Comparison of ENCODE assay signal across 28 cellular contexts in genomic region chr1:68827261-68827660, GRCh38.
DNase-seq lines count a peak whose midpoint lies in the region; ATAC-seq and TF ChIP-seq lines count a peak whose summit lies in the region.
"Had no signal": no experiment of that assay in that cellular context is flagged by ENCODE, and none has a peak within 500 bp of the region (broad histone marks: within the 10 kb centered on the region; RNA-seq: fewer than 3 reads in every experiment).

No MANE protein-coding gene starts in this region.

- no peaks in the 10 kb centered on the region for H4K20me1 ChIP-seq in SK-N-SH (ENCODE audit: insufficient read depth)
- H4K20me1 ChIP-seq: BLaER1; BLaER1 treated with 17β-estradiol and CSF1 and Interleukin-3, amounts not matched to agents 10 nM and 100 nM had no signal

- 19% methylated on average over 2 of the region's 2 CpGs for WGBS in SK-N-SH (ENCODE audit: low lambda C conversion rate)

- H3K27ac ChIP-seq in SK-N-SH (ENCODE audit: low read depth in 2 of 2, low read length in 1 of 2) = no peak overlapping the region
- H3K27ac ChIP-seq: 22Rv1; A549; BLaER1; BLaER1 treated with 17β-estradiol and CSF1 and Interleukin-3, amounts not matched to agents 10 nM and 100 nM; C4-2B had no signal

- no peak overlapping the region for H2AFZ ChIP-seq in SK-N-SH (ENCODE audit: low read depth)

- no peaks in the 10 kb centered on the region for H3K4me1 ChIP-seq in SK-N-SH (ENCODE audit: control insufficient read depth in 1 of 2, insufficient read depth in 2 of 2, low read depth in 1 of 2, low read length in 1 of 2)
- peaks cover 27% of the 10 kb centered on the region for H3K4me1 ChIP-seq in HAP-1
- H3K4me1 ChIP-seq: A549; BE2C; BLaER1; BLaER1 treated with 17β-estradiol and CSF1 and Interleukin-3, amounts not matched to agents 10 nM and 100 nM; Caco-2 had no signal

- no peak overlapping the region for H3K4me2 ChIP-seq in SK-N-SH
- H3K4me2 ChIP-seq: A549; BLaER1; BLaER1 treated with 17β-estradiol and CSF1 and Interleukin-3, amounts not matched to agents 10 nM and 100 nM had no signal

- in situ Hi-C loops in HAP-1 (cut with MboI; ENCODE audit: low sequenced_read_pairs) = no loop called here

- no peaks in the 10 kb centered on the region for H3K79me2 ChIP-seq in SK-N-SH (ENCODE audit: insufficient read depth)

- H3K9me2 ChIP-seq in SK-N-SH = no peaks in the 10 kb centered on the region

- H3K9me3 ChIP-seq in SK-N-SH (no peaks in the 10 kb centered on the region), HAP-1 (no peaks in the 10 kb centered on the region; the same call in 1 of the 2 replicates)
- H3K9me3 ChIP-seq: A549, BE2C, Caco-2 had no signal

- no peak for DNase-seq in SK-N-SH
- peak; percentile 27 to 92 for DNase-seq in HAP-1 (ENCODE audit: low spot score in 2 of 2)
- DNase-seq in retina = no peak
- DNase-seq: 8988T; ACHN; AML-193; BE2C; C1 segment of cervical spinal cord; Caco-2; Calu3; CD4-positive, alpha-beta memory T cell; CD4-positive, alpha-beta T cell; CD4-positive, CD25-positive, alpha-beta regulatory T cell; CD8-positive, alpha-beta memory T cell; CD8-positive, alpha-beta T cell; COR-L47; DMS 273 treated with DMSO at 0.1 percent for 48 hours; DMS153; DMS79; DMS79 treated with DMSO at 0.1 percent for 48 hours; DND-41; EL had no signal

- TF ChIP-seq RAD21 in SK-N-SH (IDR thresholded peaks at IDR 0.05; ENCODE audit: low read length) = no peak

- POLR2A ChIA-PET in SK-N-SH (lab: Yijun Ruan, JAX) = no interaction called here

- no peaks in the 10 kb centered on the region for H3F3A ChIP-seq in SK-N-SH (replicated peaks; ENCODE audit: insufficient read depth)

- no peak for TF ChIP-seq EP300 in SK-N-SH (IDR thresholded peaks at IDR 0.05; ENCODE audit: borderline replicate concordance in 1 of 2, low read depth in 1 of 2, low read length in 1 of 2)

- no peak overlapping the region for H3K4me3 ChIP-seq in SK-N-SH (ENCODE audit: low read depth in 2 of 2, low read length in 1 of 2)
- no peak overlapping the region for H3K4me3 ChIP-seq in HAP-1
- H3K4me3 ChIP-seq: A549; BLaER1; BLaER1 treated with 17β-estradiol and CSF1 and Interleukin-3, amounts not matched to agents 10 nM and 100 nM had no signal

- no peak for ATAC-seq in SK-N-SH treated with all-trans-retinoic acid at 6 μM for 48 hours
- ATAC-seq: A549; CD8-positive, alpha-beta T cell had no signal

- H3K36me3 ChIP-seq in SK-N-SH (replicated peaks in 1 of 2; ENCODE audit: control insufficient read depth in 1 of 2, insufficient read depth in 2 of 2, low read length in 1 of 2) (no peaks in the 10 kb centered on the region), HAP-1 (replicated peaks) (no peaks in the 10 kb centered on the region)
- H3K36me3 ChIP-seq: BE2C; BLaER1; BLaER1 treated with 17β-estradiol and CSF1 and Interleukin-3, amounts not matched to agents 10 nM and 100 nM had no signal

- no peaks in the 10 kb centered on the region for H3K27me3 ChIP-seq in SK-N-SH (ENCODE audit: insufficient read depth)
- H3K27me3 ChIP-seq in HAP-1 (ENCODE audit: low read depth) = no peaks in the 10 kb centered on the region
- H3K27me3 ChIP-seq: BE2C; BLaER1; BLaER1 treated with 17β-estradiol and CSF1 and Interleukin-3, amounts not matched to agents 10 nM and 100 nM had no signal

- CTCF ChIA-PET in SK-N-SH (lab: Yijun Ruan, JAX) = interaction anchor here (1.1 to 2.2 kb wide), 2 partner anchors 22 to 867 kb away, joined by 3 to 5 read pairs; no protein-coding TSS in a partner anchor

- H3K9ac ChIP-seq in SK-N-SH = no peak overlapping the region
- H3K9ac ChIP-seq: BLaER1; BLaER1 treated with 17β-estradiol and CSF1 and Interleukin-3, amounts not matched to agents 10 nM and 100 nM had no signal

- TF ChIP-seq CTCF in SK-N-SH (IDR thresholded peaks at IDR 0.05) = no peak

TF ChIP-seq in SK-N-SH treated with all-trans-retinoic acid at 6 μM for 48 hours, 23 proteins besides CTCF, POLR2A, EP300 and RAD21:
- no peak for TF ChIP-seq RARB (CRISPR knock-in tag; IDR thresholded peaks at IDR 0.05)
- peak; percentile 84 for TF ChIP-seq ZFP3 (CRISPR knock-in tag; IDR thresholded peaks at IDR 0.05)

TF ChIP-seq in SK-N-SH, 30 proteins besides CTCF, POLR2A, EP300 and RAD21:
- TF ChIP-seq MEF2A (IDR thresholded peaks at IDR 0.05; ENCODE audit: borderline replicate concordance, low read depth) = no peak
- no peak for TF ChIP-seq CHD2 (IDR thresholded peaks at IDR 0.05; ENCODE audit: low read length, partially characterized antibody)
- TF ChIP-seq YY1 (IDR thresholded peaks at IDR 0.05; ENCODE audit: low read depth) = no peak
- no peak for TF ChIP-seq USF1 (IDR thresholded peaks at IDR 0.05; ENCODE audit: borderline replicate concordance, low read depth)
- TF ChIP-seq RFX5 (IDR thresholded peaks at IDR 0.05; ENCODE audit: low read length) = no peak
- TF ChIP-seq, protein P1, sequence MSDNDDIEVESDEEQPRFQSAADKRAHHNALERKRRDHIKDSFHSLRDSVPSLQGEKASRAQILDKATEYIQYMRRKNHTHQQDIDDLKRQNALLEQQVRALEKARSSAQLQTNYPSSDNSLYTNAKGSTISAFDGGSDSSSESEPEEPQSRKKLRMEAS (IDR thresholded peaks at IDR 0.05; ENCODE audit: low read depth) = no peak
- no peak for TF ChIP-seq TCF12 (IDR thresholded peaks at IDR 0.05)

Comparison
In these comparisons a context has a peak if more than half of its experiments do, and no peak if none do; other contexts are left out.
1. DNase-seq: peak in HAP-1 (2 of 2); none in SK-N-SH (single experiment) and retina (single experiment).